In genomic region chr2:120520929-120521912, GRCh38 we compare ENCODE assay signal across 8 cellular contexts.
A peak's percentile ranks its signal among the peaks of the same experiment; 100 is the strongest.
DNase-seq lines count a peak whose midpoint lies in the region; ATAC-seq, FAIRE-seq and TF ChIP-seq lines count a peak whose summit lies in the region.

No MANE protein-coding gene starts in this region.

- H3K79me2 ChIP-seq in HCT116 (ENCODE audit: insufficient read depth, low read length) = no peaks in the 10 kb centered on the region

- H3K9me2 ChIP-seq in HCT116 (ENCODE audit: insufficient read depth) = no peaks in the 10 kb centered on the region

- FAIRE-seq in RCC 7860 (lab: Jason Lieb, UNC) = no peak

- no peaks in the 10 kb centered on the region for H3K27me3 ChIP-seq in HCT116 (ENCODE audit: insufficient read depth, low read length)
- H3K27me3 ChIP-seq in dorsolateral prefrontal cortex = peaks cover 0 to 29% (median 5%) of the 10 kb centered on the region in 45 donors

- no peak overlapping the region for H3K27ac ChIP-seq in HCT116 (ENCODE audit: low read depth, low read length)
- H3K27ac ChIP-seq in dorsolateral prefrontal cortex = no peak overlapping the region

- no peaks in the 10 kb centered on the region for H3K36me3 ChIP-seq in HCT116 (ENCODE audit: control insufficient read depth in 1 of 2, insufficient read depth in 2 of 2, low read length in 2 of 2)
- no peaks in the 10 kb centered on the region for H3K36me3 ChIP-seq in mucosa of descending colon (ENCODE audit: low read depth)

- peak; percentile 92 for ATAC-seq in HCT116
- ATAC-seq in mucosa of descending colon = peak; percentile 68
- ATAC-seq in GM21619 (IDR thresholded peaks at IDR 0.05; ENCODE audit: unreplicated experiment) = no peak
- ATAC-seq in HG02798 (IDR thresholded peaks at IDR 0.05; ENCODE audit: poor library complexity, unreplicated experiment) = no peak

- TF ChIP-seq CTCF in HCT116 (IDR thresholded peaks at IDR 0.05 in 2 of 3, conservative IDR thresholded peaks at IDR 0.05 in 1 of 3; ENCODE audit: borderline replicate concordance in 1 of 3, insufficient read depth in 1 of 3, low read depth in 2 of 3, low read length in 2 of 3) (peak; percentile 56 to 99 (median 95); a peak in 5 of 6 replicates), dorsolateral prefrontal cortex (IDR thresholded peaks at IDR 0.05 in 54 of 56, conservative IDR thresholded peaks at IDR 0.05 in 2 of 56; ENCODE audit: low read depth in 1 of 56, partially characterized antibody in 56 of 56) (peak in 55 of 56 donors; percentile 16 to 74 (median 65)), mucosa of descending colon (IDR thresholded peaks at IDR 0.05) (peak; percentile 69)

- H2AFZ ChIP-seq in HCT116 (ENCODE audit: low read depth, low read length, poor library complexity, severe bottlenecking) = no peak overlapping the region

- CTCF ChIA-PET in HCT116 (lab: Charles Lee) = interaction anchor here (0.5 to 1.6 kb wide), 13 partner anchors 9 to 362 kb away, joined by 3 to 10 read pairs (median 3); no protein-coding TSS in a partner anchor

- peaks cover 4 to 7% of the 10 kb centered on the region in 2 experiments; a peak in 3 of 4 replicates for H3K4me1 ChIP-seq in HCT116 (ENCODE audit: control insufficient read depth in 1 of 2, insufficient read depth in 2 of 2, low read length in 2 of 2)
- no peaks in the 10 kb centered on the region for H3K4me1 ChIP-seq in mucosa of descending colon (ENCODE audit: low read depth)

- H4K20me1 ChIP-seq in HCT116 (ENCODE audit: insufficient read depth) = no peaks in the 10 kb centered on the region

- H3K9ac ChIP-seq in HCT116 (ENCODE audit: low read length) = no peak overlapping the region

- RAD21 ChIA-PET in HCT116 (lab: Charles Lee; ENCODE audit: low non-redundant PET in 1 of 2, low total read pairs in 2 of 2, uncharacterized antibody in 2 of 2, unreplicated experiment in 2 of 2) = interaction anchor here in 1 of 2 experiments (1.1 kb wide), 1 partner anchor 178 kb away, joined by 3 read pairs; no protein-coding TSS in a partner anchor

- no peak overlapping the region for H3K4me2 ChIP-seq in HCT116 (ENCODE audit: low read length)

- POLR2A ChIA-PET in HCT116 (lab: Charles Lee) = no interaction called here

- TF ChIP-seq RAD21 in HCT116 (IDR thresholded peaks at IDR 0.05; ENCODE audit: low read depth) = peak; percentile 61

- TF ChIP-seq POLR2A in HCT116 (IDR thresholded peaks at IDR 0.05; ENCODE audit: borderline replicate concordance, extremely low read depth, insufficient read depth, insufficient read length) = no peak

- H3K4me3 ChIP-seq in HCT116 (replicated peaks in 1 of 2; ENCODE audit: low read depth in 1 of 2, low read length in 2 of 2) (no peak overlapping the region), dorsolateral prefrontal cortex (no peak overlapping the region), mucosa of descending colon (no peak overlapping the region)

- no TSS peak for BruUV-seq in HCT116 (replicated peaks; lab: Mats Ljungman, UMichigan)

- intact Hi-C loops in HCT116 (cut with micrococcal nuclease) (loop anchor here (10.0 kb wide), 1 partner anchor 176 kb away; the partner anchor contains the start of gene INHBB), dorsolateral prefrontal cortex (cut with DNase I) (loop anchor here in 1 of 2 donors (2.0 to 5.0 kb wide), 2 partner anchors 156 to 178 kb away; no protein-coding TSS in a partner anchor), mucosa of descending colon (cut with DNase I, micrococcal nuclease) (no loop called here)

- H3K9me3 ChIP-seq in HCT116 (ENCODE audit: control insufficient read depth in 1 of 2, insufficient read depth in 1 of 2, low read depth in 1 of 2, low read length in 2 of 2) (no peaks in the 10 kb centered on the region), mucosa of descending colon (no peaks in the 10 kb centered on the region)

- DNase-seq in DMS153 treated with DMSO at 0.1 percent for 48 hours (lab: John Stamatoyannopoulos, UW; ENCODE audit: unreplicated experiment) (peak; percentile 39), HCT116 (ENCODE audit: low read depth, low spot score) (peak; percentile 47), RCC 7860 (ENCODE audit: low spot score) (peak; percentile 21), dorsolateral prefrontal cortex (peak in 4 of 10 donors; percentile 31 to 43 (median 40)), mucosa of descending colon (peak; percentile 4 to 64 (median 50)), GDM1 (lab: John Stamatoyannopoulos, UW) (no peak)

TF ChIP-seq in HCT116, 20 proteins besides CTCF, POLR2A, EP300 and RAD21:
- TF ChIP-seq ZNF274 (IDR thresholded peaks at IDR 0.05; ENCODE audit: low read depth, low read length) (no peak), TCF7L2 (IDR thresholded peaks at IDR 0.05; ENCODE audit: borderline replicate concordance, extremely low read depth, insufficient read depth, insufficient read length) (no peak), JUND (IDR thresholded peaks at IDR 0.05) (no peak), ZFX (IDR thresholded peaks at IDR 0.05) (peak; percentile 12; the same call in 1 of the 2 replicates), EGR1 (IDR thresholded peaks at IDR 0.05; ENCODE audit: low read depth) (no peak), CBX3 (IDR thresholded peaks at IDR 0.05; ENCODE audit: low read depth) (no peak)

Comparison
In these comparisons a context has a peak if more than half of its experiments do, and no peak if none do; other contexts are left out.
1. ATAC-seq: peak in HCT116 (single experiment) and mucosa of descending colon (single experiment); none in GM21619 (single experiment) and HG02798 (single experiment).
2. Peak in every context shown above with its lines, with median percentiles within 50 percentile points of each other: CTCF ChIP-seq.